Comparison of ENCODE assay signal across 14 cellular contexts in the genomic region with DNA sequence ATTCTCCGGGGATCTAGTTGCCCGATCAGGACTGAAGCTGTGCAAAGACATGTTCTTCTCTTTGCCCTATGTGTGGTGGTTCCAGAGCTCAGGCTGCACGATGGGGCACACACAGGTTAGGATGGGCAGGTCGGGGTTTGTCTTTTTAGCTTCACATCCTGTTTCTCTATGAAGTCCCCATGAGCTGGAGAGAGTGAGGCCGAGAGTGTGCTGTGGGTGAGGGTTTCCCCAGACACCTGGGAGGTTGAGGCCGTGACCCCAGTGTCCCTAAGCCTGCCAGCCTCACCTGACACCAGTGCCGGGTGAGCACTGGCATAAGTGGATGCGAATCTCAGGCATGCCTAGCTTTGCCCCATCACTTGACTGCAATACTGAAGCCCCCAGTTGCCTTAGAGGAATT. TPM values are rescaled to one million over a fixed set of nuclear protein-coding genes. Genes with fewer than 3 reads are reported as not detected.
DNase-seq lines count a peak whose midpoint lies in the region; ATAC-seq lines count a peak whose summit lies in the region.
"Had no signal": no experiment of that assay in that cellular context is flagged by ENCODE, and none has a peak within 500 bp of the region (broad histone marks: within the 10 kb centered on the region; RNA-seq: fewer than 3 reads in every experiment).

No MANE protein-coding gene starts in this region.

- ATAC-seq in GM18858 (IDR thresholded peaks at IDR 0.05; ENCODE audit: unreplicated experiment): peak; percentile 69
- peak; percentile 74 for ATAC-seq in GM21381 (IDR thresholded peaks at IDR 0.05; ENCODE audit: unreplicated experiment)
- ATAC-seq in HG02870 (IDR thresholded peaks at IDR 0.05; ENCODE audit: unreplicated experiment): peak; percentile 91
- peak; percentile 48 for ATAC-seq in HG03558 (IDR thresholded peaks at IDR 0.05; ENCODE audit: extremely low read depth, unreplicated experiment)
- no peak for ATAC-seq in activated CD8-positive, alpha-beta T cell treated with anti-CD3 and anti-CD28 coated beads, Interleukin-2, amount 10 ng/mL, durations not matched to agents 7 days and 5 days
- ATAC-seq: activated T-helper 17 cell treated with anti-CD3 and anti-CD28 coated beads, Interleukin-2, amount 50 U/mL, for 72 hours had no signal

- POLR2A ChIA-PET in activated CD8-positive, alpha-beta T cell treated with anti-CD3 and anti-CD28 coated beads, Interleukin-2, amount 10 ng/mL, durations not matched to agents 7 days and 5 days (lab: Charles Lee): interaction anchor here (0.5 kb wide), 1 partner anchor 585 kb away, joined by 3 read pairs; no protein-coding TSS in a partner anchor

- H3K36me3 Mint-ChIP-seq in activated CD8-positive, alpha-beta T cell treated with anti-CD3 and anti-CD28 coated beads, Interleukin-2, amount 10 ng/mL, durations not matched to agents 7 days and 5 days (ENCODE audit: low read depth): no peaks in the 10 kb centered on the region

- no peak overlapping the region for H3K27ac Mint-ChIP-seq in activated CD8-positive, alpha-beta T cell treated with anti-CD3 and anti-CD28 coated beads, Interleukin-2, amount 10 ng/mL, durations not matched to agents 7 days and 5 days
- H3K27ac Mint-ChIP-seq: activated T-helper 17 cell treated with anti-CD3 and anti-CD28 coated beads, Interleukin-2, amount 50 U/mL, for 72 hours had no signal

- DNase-seq in cerebellar nuclear complex (lab: John Stamatoyannopoulos, UW) (no peak), SKM-1 treated with dmso at 0.1 percent for 144 hours (lab: John Stamatoyannopoulos, UW; ENCODE audit: unreplicated experiment) (no peak)
- no peak for DNase-seq in stimulated activated CD4-positive, alpha-beta T cell treated with anti-CD3 and anti-CD28 coated beads, Interleukin-4, amount 100 ng/mL, for 1 hour
- DNase-seq in activated CD8-positive, alpha-beta T cell treated with anti-CD3 and anti-CD28 coated beads, Interleukin-2, amount 10 ng/mL, durations not matched to agents 7 days and 5 days: no peak
- DNase-seq: C1 segment of cervical spinal cord; effector CD8-positive, alpha-beta T cell; NCI-H187 treated with DMSO at 0.1 percent for 48 hours; NCI-H774; nucleus accumbens had no signal

- no peaks in the 10 kb centered on the region for H3K9me3 Mint-ChIP-seq in activated CD8-positive, alpha-beta T cell treated with anti-CD3 and anti-CD28 coated beads, Interleukin-2, amount 10 ng/mL, durations not matched to agents 7 days and 5 days (ENCODE audit: insufficient read depth)

- no peak overlapping the region for H3K4me3 Mint-ChIP-seq in activated CD8-positive, alpha-beta T cell treated with anti-CD3 and anti-CD28 coated beads, Interleukin-2, amount 10 ng/mL, durations not matched to agents 7 days and 5 days
- H3K4me3 Mint-ChIP-seq: activated T-helper 17 cell treated with anti-CD3 and anti-CD28 coated beads, Interleukin-2, amount 50 U/mL, for 72 hours had no signal

- peaks cover 9% of the 10 kb centered on the region for H3K4me1 Mint-ChIP-seq in activated CD8-positive, alpha-beta T cell treated with anti-CD3 and anti-CD28 coated beads, Interleukin-2, amount 10 ng/mL, durations not matched to agents 7 days and 5 days (ENCODE audit: low read depth)
- H3K4me1 Mint-ChIP-seq: activated T-helper 17 cell treated with anti-CD3 and anti-CD28 coated beads, Interleukin-2, amount 50 U/mL, for 72 hours had no signal

- CTCF ChIA-PET in activated CD8-positive, alpha-beta T cell treated with anti-CD3 and anti-CD28 coated beads, Interleukin-2, amount 10 ng/mL, durations not matched to agents 7 days and 5 days (lab: Charles Lee): no interaction called here

- H3K27me3 Mint-ChIP-seq in activated CD8-positive, alpha-beta T cell treated with anti-CD3 and anti-CD28 coated beads, Interleukin-2, amount 10 ng/mL, durations not matched to agents 7 days and 5 days (ENCODE audit: low read depth): peaks cover 5% of the 10 kb centered on the region

RNA-seq across cellular contexts. Expression of a gene that starts 32.9 kb away (rescaled TPM):
- 1 to 10 TPM in 1 of 2 experiments, under 1 TPM in 1; 0.52 to 1.2 TPM for total RNA-seq in activated CD8-positive, alpha-beta T cell treated with anti-CD3 and anti-CD28 coated beads, Interleukin-2, amount 10 ng/mL, durations not matched to agents 7 days and 5 days
